23 cellular contexts compared by ENCODE assay signal in the genomic region with DNA sequence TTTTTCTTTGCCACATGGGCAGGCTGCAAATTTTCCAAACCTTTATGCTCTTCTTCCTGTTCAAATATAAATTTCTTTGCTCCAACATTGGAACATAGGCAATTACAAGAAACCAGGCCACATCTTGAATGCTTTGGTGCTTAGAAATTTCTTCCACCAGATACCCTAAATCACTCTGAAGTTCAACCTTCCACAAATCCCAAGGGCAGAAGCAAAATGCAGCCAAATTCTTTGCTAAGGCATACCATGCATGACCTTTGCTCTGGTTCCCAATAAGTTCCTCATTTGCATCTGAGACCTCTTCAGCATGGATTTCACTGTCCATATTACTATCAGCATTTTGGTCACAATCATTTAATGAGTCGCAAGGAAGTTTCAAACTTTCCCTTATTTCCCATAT.
"Had no signal": no experiment of that assay in that cellular context is flagged by ENCODE, and none has a peak within 500 bp of the region (broad histone marks: within the 10 kb centered on the region; RNA-seq: fewer than 3 reads in every experiment).

No MANE protein-coding gene starts in this region.

- H3K27ac Mint-ChIP-seq: immature natural killer cell; mesothelial cell of epicardium; natural killer cell; nephron progenitor cell; neural progenitor cell; stimulated activated memory B cell treated with anti-CD40 and anti-IgM and Interleukin-4, amounts not matched to agents 10 μg/mL and 1 μg/mL and 100 μg/mL, for 72 hours; type B pancreatic cell had no signal

- H3K4me3 Mint-ChIP-seq: immature natural killer cell; mesothelial cell of epicardium; natural killer cell; nephron progenitor cell; neural progenitor cell; stimulated activated memory B cell treated with anti-CD40 and anti-IgM and Interleukin-4, amounts not matched to agents 10 μg/mL and 1 μg/mL and 100 μg/mL, for 72 hours; type B pancreatic cell had no signal

- H3K9me3 Mint-ChIP-seq: mesothelial cell of epicardium; natural killer cell; nephron progenitor cell; neural progenitor cell; stimulated activated memory B cell treated with anti-CD40 and anti-IgM and Interleukin-4, amounts not matched to agents 10 μg/mL and 1 μg/mL and 100 μg/mL, for 72 hours; type B pancreatic cell had no signal

- ATAC-seq: natural killer cell; psoas muscle; right lobe of liver; stimulated activated memory B cell treated with anti-CD40 and anti-IgM and Interleukin-4, amounts not matched to agents 10 μg/mL and 1 μg/mL and 100 μg/mL, for 72 hours; stimulated activated naive CD8-positive, alpha-beta T cell treated with anti-CD3 and anti-CD28 coated beads, Interleukin-15, Interleukin-2, amounts not matched to agents 100 U/mL and 50 U/mL, for 24 hours had no signal

- H3K27me3 Mint-ChIP-seq: naive B cell; stimulated activated memory B cell treated with anti-CD40 and anti-IgM and Interleukin-4, amounts not matched to agents 10 μg/mL and 1 μg/mL and 100 μg/mL, for 72 hours; type B pancreatic cell had no signal

- H3K4me1 Mint-ChIP-seq: immature natural killer cell; mesothelial cell of epicardium; naive B cell; natural killer cell; neural progenitor cell; stimulated activated memory B cell treated with anti-CD40 and anti-IgM and Interleukin-4, amounts not matched to agents 10 μg/mL and 1 μg/mL and 100 μg/mL, for 72 hours had no signal

- H3K4me3 ChIP-seq: left ventricle myocardium inferior, lung, neural progenitor cell, psoas muscle, right lobe of liver, smooth muscle cell, stomach, tibial nerve, uterus had no signal

- H3K36me3 Mint-ChIP-seq: naive B cell; natural killer cell; stimulated activated memory B cell treated with anti-CD40 and anti-IgM and Interleukin-4, amounts not matched to agents 10 μg/mL and 1 μg/mL and 100 μg/mL, for 72 hours had no signal

- DNase-seq: immature natural killer cell; left ventricle myocardium inferior; mesendoderm; naive B cell; natural killer cell; nephron progenitor cell; occipital lobe; psoas muscle; right lobe of liver; stimulated activated CD4-positive, alpha-beta T cell treated with anti-CD3 and anti-CD28 coated beads, Interleukin-1b, Interleukin-23, amount 100 ng/mL, for 48 hours; stimulated activated CD4-positive, alpha-beta T cell treated with anti-CD3 and anti-CD28 coated beads, Interleukin-2, amount 100 ng/mL, for 48 hours; stimulated activated CD4-positive, alpha-beta T cell treated with anti-CD3 and anti-CD28 coated beads, Interleukin-4, amount 100 ng/mL, for 4 hours; stimulated activated CD8-positive, alpha-beta memory T cell treated with anti-CD3 and anti-CD28 coated beads, Interleukin-4, amount 100 ng/mL, for 48 hours; stimulated activated naive CD8-positive, alpha-beta T cell treated with anti-CD3 and anti-CD28 coated beads, Interleukin-15, Interleukin-2, amounts not matched to agents 100 U/mL and 50 U/mL, for 24 hours; stomach; uterus had no signal
